In the genomic region with DNA sequence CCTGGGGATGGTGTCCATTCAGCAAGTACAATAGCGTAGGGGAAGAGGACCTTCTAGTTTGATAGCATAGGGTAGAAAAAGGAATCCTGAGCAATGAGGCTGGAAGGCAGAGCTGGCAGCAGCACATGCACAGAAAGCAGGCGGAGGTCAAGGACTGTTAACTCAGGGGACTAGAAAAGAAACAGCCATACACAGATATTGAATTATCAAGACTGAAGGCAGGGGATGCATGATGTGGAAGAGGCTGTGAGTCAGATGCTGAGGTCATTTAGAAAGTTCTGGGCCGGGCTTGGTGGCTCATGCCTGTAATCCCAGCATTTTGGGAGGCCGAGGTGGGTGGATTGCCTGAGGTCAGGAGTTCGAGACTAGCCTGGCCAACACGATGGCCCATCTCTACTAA, we compare ENCODE assay signal across 12 cellular contexts.
DNase-seq lines count a peak whose midpoint lies in the region; ATAC-seq, FAIRE-seq and TF ChIP-seq lines count a peak whose summit lies in the region.
"Had no signal": no experiment of that assay in that cellular context is flagged by ENCODE, and none has a peak within 500 bp of the region (broad histone marks: within the 10 kb centered on the region; RNA-seq: fewer than 3 reads in every experiment).

No MANE protein-coding gene starts in this region.

- H3K27ac ChIP-seq in PC-9: peak overlapping the region; percentile 76
- no peak overlapping the region for H3K27ac ChIP-seq in H1 (ENCODE audit: low read depth, low read length)
- H3K27ac ChIP-seq in osteoblast (ENCODE audit: low read depth, low read length): peak overlapping the region; percentile 95

- H2BK12ac ChIP-seq in H1 (ENCODE audit: low read depth, low read length): no peak overlapping the region

- H2BK20ac ChIP-seq in H1 (ENCODE audit: low read length): no peak overlapping the region

- H3K27me3 ChIP-seq in PC-9 (ENCODE audit: insufficient read depth, low read depth) (no peaks in the 10 kb centered on the region), H1 (replicated peaks in 1 of 4; ENCODE audit: control insufficient read depth in 3 of 4, extremely low read depth in 1 of 4, insufficient read depth in 3 of 4, low read length in 3 of 4) (no peaks in the 10 kb centered on the region), osteoblast (ENCODE audit: insufficient read depth, low read length) (no peaks in the 10 kb centered on the region)

- POLR2A ChIA-PET in PC-9 (lab: Charles Lee; ENCODE audit: unreplicated experiment) (no interaction called here), H1 (lab: Charles Lee; ENCODE audit: partially characterized antibody) (interaction anchor here (0.8 kb wide), 1 partner anchor 13 kb away, joined by 3 read pairs; no protein-coding TSS in a partner anchor), T-cell (lab: Charles Lee) (no interaction called here)

- WGBS in H1 (ENCODE audit: extremely low coverage in 1 of 2, insufficient coverage in 1 of 2, insufficient read length in 1 of 2, insufficient replicate concordance in 2 of 2, low coverage in 1 of 2, low lambda C conversion rate in 2 of 2, missing lambda C conversion rate in 1 of 2), 2 experiments: 89% methylated on average over 6 of the region's 6 CpGs; no CpG with 5 or more reads in 1 of the 2 experiments

- H3K9ac ChIP-seq in H1 (replicated peaks in 1 of 4; ENCODE audit: extremely low read depth in 1 of 4, low read depth in 3 of 4, low read length in 3 of 4): no peak overlapping the region

- TF ChIP-seq POLR2A in H1 (IDR thresholded peaks at IDR 0.05; ENCODE audit: control extremely low read depth in 1 of 2, low read depth in 2 of 2, low read length in 2 of 2): no peak

- H3K27ac Mint-ChIP-seq in T-cell: no peak overlapping the region
- H3K27ac Mint-ChIP-seq: T-helper 17 cell had no signal

- H3K14ac ChIP-seq in H1 (ENCODE audit: insufficient read length): no peak overlapping the region

- H3K79me1 ChIP-seq in H1 (ENCODE audit: low read depth, low read length): no peaks in the 10 kb centered on the region

- FAIRE-seq in H1 (lab: Jason Lieb, UNC): no peak

- H3K27me3 Mint-ChIP-seq in T-cell: peaks cover 0 to 4% of the 10 kb centered on the region in 2 donors

- intact Hi-C loops in PC-9 (cut with micrococcal nuclease; ENCODE audit: unreplicated experiment): loop anchor here (5.0 kb wide), 2 partner anchors 47 to 68 kb away; a partner anchor contains a TSS

- H2BK5ac ChIP-seq in H1 (ENCODE audit: low read depth, low read length): no peak overlapping the region

- no peak overlapping the region for H3K4me3 ChIP-seq in PC-9
- no peak overlapping the region for H3K4me3 ChIP-seq in H1 (ENCODE audit: extremely low read depth in 1 of 4, insufficient read depth in 2 of 4, low read depth in 3 of 4, low read length in 4 of 4)
- H3K4me3 ChIP-seq in osteoblast (ENCODE audit: insufficient read depth, low read length): no peak overlapping the region

- H3K4me1 Mint-ChIP-seq in T-cell: peaks cover 0 to 5% (median 0%) of the 10 kb centered on the region in 3 donors

- peak; percentile 68 for DNase-seq in A172 (ENCODE audit: low spot score)
- no peak for DNase-seq in PC-9
- no peak for DNase-seq in H1 (ENCODE audit: low read depth in 1 of 2, low spot score in 2 of 2)
- no peak for DNase-seq in osteoblast (ENCODE audit: insufficient read length, low spot score, missing footprints)
- no peak for DNase-seq in COR-L47 (lab: John Stamatoyannopoulos, UW)
- DNase-seq in NCI-H2171 (lab: John Stamatoyannopoulos, UW): no peak
- DNase-seq in T-cell: no peak
- DNase-seq: AML-193; MV-4-11; stimulated activated naive CD4-positive, alpha-beta T cell; T-helper 17 cell had no signal

- no peak overlapping the region for H3K4ac ChIP-seq in H1 (replicated peaks; ENCODE audit: insufficient read length, low read depth, low read length)

- no peaks in the 10 kb centered on the region for H3K23me2 ChIP-seq in H1 (ENCODE audit: low read depth, low read length)

- no peak for ATAC-seq in HG02759 (IDR thresholded peaks at IDR 0.05; ENCODE audit: unreplicated experiment)
- ATAC-seq in T-cell (replicated peaks in 1 of 4): no peak
- ATAC-seq: T-helper 17 cell had no signal

- peaks cover 39% of the 10 kb centered on the region for H3F3A ChIP-seq in PC-9 (ENCODE audit: insufficient read depth, low read depth)

- H2BK15ac ChIP-seq in H1 (ENCODE audit: low read length): peak overlapping the region; percentile 81; the same call in 1 of the 2 replicates

- H2BK120ac ChIP-seq in H1 (replicated peaks; ENCODE audit: low read depth, low read length): no peak overlapping the region

- BruUV-seq in PC-9 (replicated peaks; lab: Mats Ljungman, UMichigan): no TSS peak

- H2AK5ac ChIP-seq in H1 (ENCODE audit: low read depth, low read length): no peak overlapping the region

- H3K4me3 Mint-ChIP-seq in T-cell: no peak overlapping the region
- H3K4me3 Mint-ChIP-seq: T-helper 17 cell had no signal

- no peak overlapping the region for H4K8ac ChIP-seq in H1 (ENCODE audit: extremely low read depth, insufficient read depth, low read length)

- no peak overlapping the region for H3K56ac ChIP-seq in H1 (replicated peaks; ENCODE audit: insufficient read length, low read depth, low read length)

- CTCF ChIA-PET in PC-9 (lab: Charles Lee): no interaction called here
- CTCF ChIA-PET in H1 (lab: Charles Lee; ENCODE audit: partially characterized antibody): interaction anchor here (1.1 to 2.0 kb wide), 4 partner anchors 10 to 31 kb away, joined by 3 to 9 read pairs (median 4); no protein-coding TSS in a partner anchor
- CTCF ChIA-PET in T-cell (lab: Charles Lee): no interaction called here

- H3K79me2 ChIP-seq in PC-9 (ENCODE audit: low read depth) (no peaks in the 10 kb centered on the region), H1 (ENCODE audit: control insufficient read depth in 1 of 2, insufficient read depth in 2 of 2, low read length in 2 of 2) (no peaks in the 10 kb centered on the region), osteoblast (ENCODE audit: insufficient read depth, low read length) (no peaks in the 10 kb centered on the region)

- no peaks in the 10 kb centered on the region for H3K9me2 ChIP-seq in PC-9 (ENCODE audit: insufficient read depth)

- H3K9me3 ChIP-seq in PC-9 (ENCODE audit: insufficient read depth, low read depth) (no peaks in the 10 kb centered on the region), H1 (ENCODE audit: insufficient read depth in 2 of 2, low read depth in 1 of 2, low read length in 1 of 2) (no peaks in the 10 kb centered on the region), osteoblast (ENCODE audit: low read depth, low read length) (no peaks in the 10 kb centered on the region)

- H3K36me3 Mint-ChIP-seq in T-cell: no peaks in the 10 kb centered on the region

- TF ChIP-seq CTCF in PC-9 (conservative IDR thresholded peaks at IDR 0.05) (no peak), H1 (IDR thresholded peaks at IDR 0.05; ENCODE audit: control extremely low read depth in 1 of 3, insufficient read depth in 1 of 3, low read depth in 1 of 3, low read length in 3 of 3) (no peak), osteoblast (IDR thresholded peaks at IDR 0.05; ENCODE audit: extremely low read depth, low read depth, low read length) (no peak)

- H4K91ac ChIP-seq in H1 (replicated peaks; ENCODE audit: insufficient read length, low read length): no peak overlapping the region

- H3K18ac ChIP-seq in H1 (ENCODE audit: extremely low read depth, low read length): no peak overlapping the region

- H3K23ac ChIP-seq in H1 (ENCODE audit: insufficient read length): no peak overlapping the region

- H2AFZ ChIP-seq in PC-9 (no peak overlapping the region), H1 (ENCODE audit: low read length) (no peak overlapping the region), osteoblast (ENCODE audit: low read length) (no peak overlapping the region)

- H4K20me1 ChIP-seq in PC-9 (ENCODE audit: insufficient read depth) (no peaks in the 10 kb centered on the region), H1 (replicated peaks in 1 of 2; ENCODE audit: control insufficient read depth in 1 of 2, insufficient read depth in 2 of 2, low read length in 2 of 2) (no peaks in the 10 kb centered on the region), osteoblast (ENCODE audit: insufficient read depth, low read length) (no peaks in the 10 kb centered on the region)

- H3K4me1 ChIP-seq in PC-9 (replicated peaks; ENCODE audit: insufficient read depth) (peaks cover 46% of the 10 kb centered on the region), H1 (replicated peaks in 1 of 4; ENCODE audit: control insufficient read depth in 3 of 4, insufficient read depth in 4 of 4, low read length in 3 of 4) (peaks cover 4 to 18% (median 15%) of the 10 kb centered on the region in 4 experiments), osteoblast (ENCODE audit: insufficient read depth, low read length) (peaks cover 56% of the 10 kb centered on the region)

- H3K9me3 Mint-ChIP-seq in T-cell: no peaks in the 10 kb centered on the region

- H3K4me2 ChIP-seq in PC-9 (peak overlapping the region; percentile 54), H1 (ENCODE audit: insufficient read depth in 1 of 2, low read depth in 2 of 2, low read length in 2 of 2) (no peak overlapping the region), osteoblast (ENCODE audit: insufficient read depth, low read length) (peak overlapping the region; percentile 30)

- no peak for TF ChIP-seq EP300 in H1 (IDR thresholded peaks at IDR 0.05; ENCODE audit: borderline replicate concordance in 1 of 2, low read depth in 2 of 2, low read length in 2 of 2)

- H3K36me3 ChIP-seq in PC-9 (ENCODE audit: low read depth): no peaks in the 10 kb centered on the region
- no peaks in the 10 kb centered on the region for H3K36me3 ChIP-seq in H1 (ENCODE audit: control insufficient read depth in 2 of 4, insufficient read depth in 4 of 4, low read length in 3 of 4)
- no peaks in the 10 kb centered on the region for H3K36me3 ChIP-seq in osteoblast (ENCODE audit: insufficient read depth, low read length)

- no peak overlapping the region for H4K5ac ChIP-seq in H1 (ENCODE audit: insufficient read length, low read depth, low read length)

- no peak for TF ChIP-seq RAD21 in H1 (IDR thresholded peaks at IDR 0.05 in 1 of 2, conservative IDR thresholded peaks at IDR 0.05 in 1 of 2; ENCODE audit: low read depth in 2 of 2, low read length in 2 of 2)

TF ChIP-seq in H1, 55 proteins besides CTCF, POLR2A, EP300 and RAD21 (continues in another document):
- TF ChIP-seq RXRA (IDR thresholded peaks at IDR 0.05; ENCODE audit: insufficient read depth, low read depth, low read length) (no peak), HDAC6 (IDR thresholded peaks at IDR 0.05; ENCODE audit: low read depth, low read length) (no peak), KDM5A (IDR thresholded peaks at IDR 0.05; ENCODE audit: low read length) (no peak), YY1 (IDR thresholded peaks at IDR 0.05; ENCODE audit: low read depth, low read length) (no peak), FOSL1 (IDR thresholded peaks at IDR 0.05; ENCODE audit: insufficient read depth, low read depth, low read length) (no peak), CBX8 (IDR thresholded peaks at IDR 0.05; ENCODE audit: borderline replicate concordance, low read depth, low read length) (no peak)
- TF ChIP-seq, protein P1, sequence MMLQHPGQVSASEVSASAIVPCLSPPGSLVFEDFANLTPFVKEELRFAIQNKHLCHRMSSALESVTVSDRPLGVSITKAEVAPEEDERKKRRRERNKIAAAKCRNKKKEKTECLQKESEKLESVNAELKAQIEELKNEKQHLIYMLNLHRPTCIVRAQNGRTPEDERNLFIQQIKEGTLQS (IDR thresholded peaks at IDR 0.05; ENCODE audit: insufficient read depth, low read depth, low read length): no peak

Comparison
In these comparisons a context has a peak if more than half of its experiments do, and no peak if none do; other contexts are left out.
1. H3K4me2 ChIP-seq: peak in PC-9 (single experiment) and osteoblast (single experiment); none in H1 (0 of 2).